ENCODE assay signal across 22 cellular contexts in genomic region chr13:65946387-65946786, GRCh38.
A peak's percentile ranks its signal among the peaks of the same experiment; 100 is the strongest.
DNase-seq lines count a peak whose midpoint lies in the region; ATAC-seq and TF ChIP-seq lines count a peak whose summit lies in the region.
"Had no signal": no experiment of that assay in that cellular context is flagged by ENCODE, and none has a peak within 500 bp of the region (broad histone marks: within the 10 kb centered on the region; RNA-seq: fewer than 3 reads in every experiment).

No MANE protein-coding gene starts in this region.

- H3K36me3 Mint-ChIP-seq in MCF 10A (ENCODE audit: insufficient read depth, unreplicated experiment), result peaks cover 6% of the 10 kb centered on the region
- H3K36me3 Mint-ChIP-seq: CD14-positive monocyte; CD8-positive, alpha-beta memory T cell had no signal

- H3K9me3 ChIP-seq in breast epithelium (no peaks in the 10 kb centered on the region), PC-3 (ENCODE audit: low read length) (no peaks in the 10 kb centered on the region), osteoblast (ENCODE audit: low read depth, low read length) (no peaks in the 10 kb centered on the region), adrenal gland (replicated peaks in 1 of 3) (no peaks in the 10 kb centered on the region)
- H3K9me3 ChIP-seq: A549; BE2C; BLaER1 treated with 17β-estradiol and CSF1 and Interleukin-3, amounts not matched to agents 10 nM and 100 nM had no signal

- H3K36me3 ChIP-seq in breast epithelium (no peaks in the 10 kb centered on the region), PC-3 (ENCODE audit: low read depth, low read length) (no peaks in the 10 kb centered on the region), osteoblast (ENCODE audit: insufficient read depth, low read length) (no peaks in the 10 kb centered on the region), adrenal gland (replicated peaks in 1 of 2) (no peaks in the 10 kb centered on the region)
- H3K36me3 ChIP-seq: BE2C; BLaER1 treated with 17β-estradiol and CSF1 and Interleukin-3, amounts not matched to agents 10 nM and 100 nM had no signal

- H3K4me3 ChIP-seq in breast epithelium, result no peak overlapping the region
- H3K4me3 ChIP-seq in PC-3 (ENCODE audit: low read length), result no peak overlapping the region
- no peak overlapping the region for H3K4me3 ChIP-seq in osteoblast (ENCODE audit: insufficient read depth, low read length)
- no peak overlapping the region for H3K4me3 ChIP-seq in adrenal gland
- H3K4me3 ChIP-seq: A549; BLaER1 treated with 17β-estradiol and CSF1 and Interleukin-3, amounts not matched to agents 10 nM and 100 nM had no signal

- H3K27me3 Mint-ChIP-seq in MCF 10A (ENCODE audit: insufficient read depth, unreplicated experiment), result no peaks in the 10 kb centered on the region
- H3K27me3 Mint-ChIP-seq: CD4-positive, alpha-beta T cell; CD8-positive, alpha-beta memory T cell had no signal

- TF ChIP-seq CTCF in MCF 10A (IDR thresholded peaks at IDR 0.05; ENCODE audit: unreplicated experiment) (no peak), breast epithelium (IDR thresholded peaks at IDR 0.05) (no peak), PC-3 (conservative IDR thresholded peaks at IDR 0.05; ENCODE audit: low read depth, low read length) (no peak), osteoblast (IDR thresholded peaks at IDR 0.05; ENCODE audit: extremely low read depth, low read depth, low read length) (no peak), adrenal gland (IDR thresholded peaks at IDR 0.05) (no peak)

- H3K9me3 Mint-ChIP-seq in MCF 10A (ENCODE audit: unreplicated experiment), result peaks cover 7% of the 10 kb centered on the region

- H3K79me2 ChIP-seq in PC-3 (ENCODE audit: low read length), result no peaks in the 10 kb centered on the region
- H3K79me2 ChIP-seq in osteoblast (ENCODE audit: insufficient read depth, low read length), result no peaks in the 10 kb centered on the region

- POLR2A ChIA-PET in MCF 10A (lab: Yijun Ruan, JAX), result no interaction called here
- POLR2A ChIA-PET in PC-3 (lab: Charles Lee; ENCODE audit: unreplicated experiment), result interaction anchor here (0.6 kb wide), 2 partner anchors 21 to 216 kb away, joined by 3 to 5 read pairs; no protein-coding TSS in a partner anchor

- intact Hi-C loops in MCF 10A (cut with micrococcal nuclease), result no loop called here
- intact Hi-C loops in breast epithelium (cut with DNase I; ENCODE audit: low total_unique reads), result no loop called here
- intact Hi-C loops in PC-3 (cut with micrococcal nuclease), result loop anchor here (10.0 kb wide), 1 partner anchor 688 kb away; no protein-coding TSS in a partner anchor
- intact Hi-C loops in adrenal gland (cut with DNase I), result no loop called here

- BruUV-seq in MCF 10A (replicated peaks; lab: Mats Ljungman, UMichigan) (no TSS peak), PC-3 (replicated peaks; lab: Mats Ljungman, UMichigan) (no TSS peak)

- CTCF ChIA-PET in MCF 10A (lab: Yijun Ruan, JAX), result interaction anchor here (0.8 kb wide), 1 partner anchor 58 kb away, joined by 3 read pairs; no protein-coding TSS in a partner anchor
- CTCF ChIA-PET in PC-3 (lab: Charles Lee), result no interaction called here

- H3K4me1 Mint-ChIP-seq in MCF 10A (ENCODE audit: insufficient read depth, unreplicated experiment), result peaks cover 20% of the 10 kb centered on the region
- H3K4me1 Mint-ChIP-seq: CD14-positive monocyte; CD8-positive, alpha-beta memory T cell had no signal

- no peak overlapping the region for H3K27ac ChIP-seq in breast epithelium
- H3K27ac ChIP-seq in PC-3 (ENCODE audit: low read length), result peak overlapping the region; percentile 58
- no peak overlapping the region for H3K27ac ChIP-seq in osteoblast (ENCODE audit: low read depth, low read length)
- no peak overlapping the region for H3K27ac ChIP-seq in adrenal gland
- H3K27ac ChIP-seq: A549; BLaER1 treated with 17β-estradiol and CSF1 and Interleukin-3, amounts not matched to agents 10 nM and 100 nM had no signal

- H3K9me2 ChIP-seq in PC-3 (replicated peaks; ENCODE audit: low read length), result no peaks in the 10 kb centered on the region

- H3K4me1 ChIP-seq in breast epithelium (no peaks in the 10 kb centered on the region), PC-3 (ENCODE audit: insufficient read depth, low read length) (peaks cover 12% of the 10 kb centered on the region), osteoblast (ENCODE audit: insufficient read depth, low read length) (peaks cover 6% of the 10 kb centered on the region), adrenal gland (replicated peaks in 1 of 2) (no peaks in the 10 kb centered on the region)
- H3K4me1 ChIP-seq: A549; BE2C; BLaER1 treated with 17β-estradiol and CSF1 and Interleukin-3, amounts not matched to agents 10 nM and 100 nM had no signal

- peak overlapping the region; percentile 39 for H3K27ac Mint-ChIP-seq in MCF 10A (ENCODE audit: low read depth, unreplicated experiment)
- H3K27ac Mint-ChIP-seq: CD14-positive monocyte; CD4-positive, alpha-beta T cell; CD8-positive, alpha-beta memory T cell had no signal

- H3K27me3 ChIP-seq in breast epithelium (no peaks in the 10 kb centered on the region), PC-3 (ENCODE audit: low read length) (no peaks in the 10 kb centered on the region), osteoblast (ENCODE audit: insufficient read depth, low read length) (no peaks in the 10 kb centered on the region), adrenal gland (no peaks in the 10 kb centered on the region)
- H3K27me3 ChIP-seq: BE2C; BLaER1 treated with 17β-estradiol and CSF1 and Interleukin-3, amounts not matched to agents 10 nM and 100 nM had no signal

- H3K4me3 Mint-ChIP-seq in MCF 10A (ENCODE audit: unreplicated experiment), result no peak overlapping the region
- H3K4me3 Mint-ChIP-seq: CD14-positive monocyte; CD4-positive, alpha-beta T cell; CD8-positive, alpha-beta memory T cell had no signal

- no peaks in the 10 kb centered on the region for H4K20me1 ChIP-seq in PC-3 (ENCODE audit: low read length)
- no peaks in the 10 kb centered on the region for H4K20me1 ChIP-seq in osteoblast (ENCODE audit: insufficient read depth, low read length)
- H4K20me1 ChIP-seq: BLaER1 treated with 17β-estradiol and CSF1 and Interleukin-3, amounts not matched to agents 10 nM and 100 nM had no signal

- 68 to 87% (median 78%) methylated on average over 4 of the region's 4 CpGs for WGBS in adrenal gland, 4 donors

- TF ChIP-seq POLR2A in breast epithelium (IDR thresholded peaks at IDR 0.05) (no peak), adrenal gland (IDR thresholded peaks at IDR 0.05) (no peak)

- no peak overlapping the region for H2AFZ ChIP-seq in PC-3 (ENCODE audit: low read length)
- no peak overlapping the region for H2AFZ ChIP-seq in osteoblast (ENCODE audit: low read length)

- no peaks in the 10 kb centered on the region for H3F3A ChIP-seq in PC-3 (ENCODE audit: low read length, unreplicated experiment)

- peak; percentile 90 for ATAC-seq in PC-3
- ATAC-seq: A549 had no signal

- no peak overlapping the region for H3K9ac ChIP-seq in PC-3 (ENCODE audit: low read length)
- H3K9ac ChIP-seq: BLaER1 treated with 17β-estradiol and CSF1 and Interleukin-3, amounts not matched to agents 10 nM and 100 nM had no signal

- H3K4me2 ChIP-seq in PC-3 (ENCODE audit: low read length) (0 out of 2 replicates have a peak overlapping the region, but pooled peaks have one; percentile 32), osteoblast (ENCODE audit: insufficient read depth, low read length) (no peak overlapping the region)
- H3K4me2 ChIP-seq: A549; BLaER1 treated with 17β-estradiol and CSF1 and Interleukin-3, amounts not matched to agents 10 nM and 100 nM had no signal

- DNase-seq in MCF 10A (ENCODE audit: unreplicated experiment) (no peak), breast epithelium (ENCODE audit: low spot score in 2 of 2) (no peak), NCI-H460 (ENCODE audit: extremely low read depth, low read depth) (peak; percentile 78), PC-3 (peak; percentile 71), osteoblast (ENCODE audit: insufficient read length, low spot score, missing footprints) (no peak), adrenal gland (no peak), dedifferentiated amniotic fluid mesenchymal stem cell (ENCODE audit: extremely low spot score) (no peak)
- DNase-seq: 8988T; ACHN; AML-193; BE2C; CD4-positive, alpha-beta T cell; CD8-positive, alpha-beta memory T cell; DMS53; DMS79 treated with DMSO at 0.1 percent for 48 hours; GF-D8; GOT3; H7; HCEC 1CT had no signal

Comparison
In these comparisons a context has a peak if more than half of its experiments do, and no peak if none do; other contexts are left out.
1. DNase-seq: peak in NCI-H460 (single experiment) and PC-3 (single experiment); none in MCF 10A (single experiment), breast epithelium (0 of 2), osteoblast (single experiment), adrenal gland (0 of 7) and dedifferentiated amniotic fluid mesenchymal stem cell (single experiment).